7 cellular contexts compared by ENCODE assay signal in the genomic region with DNA sequence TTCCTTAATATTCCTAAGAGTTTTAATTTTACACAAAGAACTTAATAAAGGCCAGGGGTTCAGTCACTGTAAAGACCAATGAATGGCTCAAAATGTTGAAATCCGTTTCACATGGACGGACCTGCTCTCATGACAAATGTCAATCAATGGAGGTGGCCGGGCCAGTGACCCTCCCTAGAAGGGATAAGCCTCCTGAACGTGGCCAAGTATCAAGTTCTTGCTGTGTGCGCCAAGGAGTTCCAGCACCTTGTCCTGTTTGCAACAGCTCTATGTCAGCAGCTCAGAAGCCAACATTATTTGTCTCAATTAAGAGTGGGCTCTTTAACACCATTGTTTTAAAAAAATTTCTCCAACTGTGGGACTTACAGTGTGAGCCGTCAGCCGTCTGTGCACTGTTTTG. TPM values are rescaled to one million over a fixed set of nuclear protein-coding genes. Genes with fewer than 3 reads are reported as not detected.
DNase-seq lines count a peak whose midpoint lies in the region; ATAC-seq and TF ChIP-seq lines count a peak whose summit lies in the region.
"Not testable (repeated sequence)": the region's sequence is repeated elsewhere in the genome, so short reads cannot be mapped to it uniquely, and the experiment has no call there.
"Had no signal": no experiment of that assay in that cellular context is flagged by ENCODE, and none has a peak within 500 bp of the region (broad histone marks: within the 10 kb centered on the region; RNA-seq: fewer than 3 reads in every experiment).

No MANE protein-coding gene starts in this region.

- ATAC-seq in psoas muscle (peak; percentile 62 to 86 (median 78)), gastrocnemius medialis (peak; percentile 63 to 72)

- H3K4me1 ChIP-seq in psoas muscle, gastrocnemius medialis: not testable (repeated sequence)

- no CpG with 5 or more reads among the region's 7 CpGs for WGBS in psoas muscle, 3 donors

- not testable (repeated sequence) for H3K4me3 ChIP-seq in psoas muscle, gastrocnemius medialis

- H3K36me3 ChIP-seq in psoas muscle (ENCODE audit: insufficient read depth in 1 of 2, low read depth in 1 of 2); gastrocnemius medialis: not testable (repeated sequence)

- not testable (repeated sequence) for TF ChIP-seq POLR2A in gastrocnemius medialis (IDR thresholded peaks at IDR 0.05)

- H3K27me3 ChIP-seq in psoas muscle (ENCODE audit: insufficient read depth in 3 of 3, low read length in 2 of 3); gastrocnemius medialis: not testable (repeated sequence)

- DNase-seq in psoas muscle, gastrocnemius medialis: not testable (repeated sequence)

- not testable (repeated sequence) for H3K9me3 ChIP-seq in psoas muscle, gastrocnemius medialis

- intact Hi-C loops in psoas muscle (cut with DNase I); gastrocnemius medialis (cut with DNase I; ENCODE audit: low total_unique reads): not testable (repeated sequence)

- in situ Hi-C loops in gastrocnemius medialis (cut with MboI; ENCODE audit: low sequenced_read_pairs in 4 of 4), result not testable (repeated sequence)

- TF ChIP-seq CTCF in psoas muscle (IDR thresholded peaks at IDR 0.05); gastrocnemius medialis (IDR thresholded peaks at IDR 0.05 in 4 of 5, conservative IDR thresholded peaks at IDR 0.05 in 1 of 5): not testable (repeated sequence)

- not testable (repeated sequence) for H3K27ac ChIP-seq in psoas muscle, gastrocnemius medialis

RNA-seq across cellular contexts. Expression of a gene that starts 6.4 kb away (rescaled TPM):
- total RNA-seq in psoas muscle (10 to 100 TPM in 1 of 4 donors, 1 to 10 TPM in 3; 4.9 to 14.4 (median 5.6) TPM), gastrocnemius medialis (10 to 100 TPM in 3 of 4 donors, 1 to 10 TPM in 1; 7.7 to 30.0 (median 18.0) TPM)
- 10 to 100 TPM; 51.9 to 98.7 (median 66.4) TPM for polyA plus RNA-seq in psoas muscle

RNA-seq across cellular contexts. Expression of a gene that starts 25.4 kb away (rescaled TPM):
- total RNA-seq in psoas muscle (1 to 10 TPM; 1.7 to 2.6 (median 2.2) TPM), gastrocnemius medialis (1 to 10 TPM; 1.0 to 3.4 (median 1.4) TPM)
- polyA plus RNA-seq in psoas muscle, result 1 to 10 TPM; 1.1 to 1.8 (median 1.4) TPM
- total RNA-seq: CD4-positive, CD25-positive, alpha-beta regulatory T cell; CD8-positive, alpha-beta T cell had no signal
- polyA plus RNA-seq: CD14-positive monocyte; CD4-positive, alpha-beta memory T cell; CD8-positive, alpha-beta memory T cell had no signal
